ENCODE assay signal across 8 cellular contexts in the genomic region with DNA sequence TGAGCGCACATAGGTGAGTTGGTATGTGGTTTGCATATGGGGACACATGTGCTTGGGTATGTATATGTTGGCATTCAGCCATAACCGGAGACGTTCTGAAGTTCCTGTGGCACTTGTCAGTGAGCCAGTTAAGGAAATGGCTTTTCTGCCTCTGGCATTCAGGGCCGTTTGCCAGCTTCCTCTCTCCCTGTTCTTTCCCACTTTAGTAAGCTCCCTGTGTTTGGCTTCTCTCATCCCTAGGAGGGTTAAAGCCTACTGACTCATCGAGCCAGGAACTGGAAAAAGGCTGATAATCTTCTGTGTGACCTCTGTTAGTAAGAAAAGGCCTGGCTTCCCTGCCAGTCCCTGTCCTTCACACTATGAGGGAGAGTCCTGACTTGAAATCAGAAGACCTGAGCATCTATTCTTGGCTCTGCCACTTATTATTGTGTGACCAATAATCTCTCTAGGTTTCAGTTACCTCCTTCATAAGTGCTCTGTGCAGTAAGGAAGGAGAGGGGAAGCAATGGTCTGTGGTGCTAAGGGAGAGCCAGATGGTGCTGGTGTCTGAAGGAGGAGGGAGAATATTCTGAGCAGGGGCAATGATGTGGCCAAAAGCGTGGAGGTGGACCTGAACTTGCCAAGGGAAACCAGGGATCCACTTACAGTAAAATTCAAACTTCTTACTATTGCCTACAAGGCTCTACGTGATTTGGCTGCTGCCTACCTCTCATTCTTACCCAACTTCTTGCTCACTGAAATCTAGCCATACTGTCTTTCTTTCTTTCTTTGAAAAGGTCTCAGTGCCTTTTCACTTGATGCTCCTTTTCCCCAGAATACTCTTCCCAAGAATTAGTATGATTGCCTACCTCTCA.
A peak's percentile ranks its signal among the peaks of the same experiment; 100 is the strongest.
DNase-seq lines count a peak whose midpoint lies in the region; ATAC-seq and TF ChIP-seq lines count a peak whose summit lies in the region.

No MANE protein-coding gene starts in this region.

- peaks cover 0 to 4% (median 0%) of the 10 kb centered on the region in 5 donors for H3K36me3 ChIP-seq in subcutaneous abdominal adipose tissue (ENCODE audit: control insufficient read depth in 5 of 5, insufficient read depth in 5 of 5, low read length in 5 of 5)

- TF ChIP-seq CTCF in C4-2B (conservative IDR thresholded peaks at IDR 0.05), result no peak

- no peaks in the 10 kb centered on the region for H3K9me3 Mint-ChIP-seq in activated naive CD8-positive, alpha-beta T cell treated with anti-CD3 and anti-CD28 coated beads, Interleukin-2, amount 50 U/mL, for 24 hours

- H3K9ac ChIP-seq in subcutaneous abdominal adipose tissue (ENCODE audit: low read length in 5 of 5), result peak overlapping the region in 3 of 5 donors; percentile 12 to 57 (median 30)

- ATAC-seq in activated naive CD8-positive, alpha-beta T cell treated with anti-CD3 and anti-CD28 coated beads, Interleukin-2, amount 50 U/mL, for 24 hours, result no peak
- no peak for ATAC-seq in GM19463 (IDR thresholded peaks at IDR 0.05; ENCODE audit: unreplicated experiment)

- no peak overlapping the region for H3K4me3 Mint-ChIP-seq in activated naive CD8-positive, alpha-beta T cell treated with anti-CD3 and anti-CD28 coated beads, Interleukin-2, amount 50 U/mL, for 24 hours

- H3K4me1 ChIP-seq in subcutaneous abdominal adipose tissue (ENCODE audit: control insufficient read depth in 5 of 5, insufficient read depth in 5 of 5, low read length in 5 of 5), result peaks cover 6 to 51% (median 40%) of the 10 kb centered on the region in 5 donors

- no peaks in the 10 kb centered on the region for H3K9me3 ChIP-seq in subcutaneous abdominal adipose tissue (ENCODE audit: control insufficient read depth in 5 of 5, low read length in 5 of 5)

- no peaks in the 10 kb centered on the region for H3K27me3 ChIP-seq in subcutaneous abdominal adipose tissue (ENCODE audit: control insufficient read depth in 5 of 5, insufficient read depth in 4 of 5, low read length in 5 of 5)

- H3K4me3 ChIP-seq in subcutaneous abdominal adipose tissue (ENCODE audit: low read depth in 1 of 5, low read length in 5 of 5), result no peak overlapping the region

- DNase-seq in NCI-H1105 (lab: John Stamatoyannopoulos, UW) (peak; percentile 55), hepatic stellate cell (ENCODE audit: low spot score) (peak; percentile 89)
- DNase-seq in activated naive CD8-positive, alpha-beta T cell treated with anti-CD3 and anti-CD28 coated beads, Interleukin-2, amount 50 U/mL, for 24 hours, result no peak
- no peak for DNase-seq in stimulated activated CD4-positive, alpha-beta T cell treated with anti-CD3 and anti-CD28 coated beads, Interleukin-4, amount 100 ng/mL, for 24 hours

- no peak overlapping the region for H3K27ac Mint-ChIP-seq in activated naive CD8-positive, alpha-beta T cell treated with anti-CD3 and anti-CD28 coated beads, Interleukin-2, amount 50 U/mL, for 24 hours

- H3K36me3 Mint-ChIP-seq in activated naive CD8-positive, alpha-beta T cell treated with anti-CD3 and anti-CD28 coated beads, Interleukin-2, amount 50 U/mL, for 24 hours (ENCODE audit: low read depth), result no peaks in the 10 kb centered on the region

- no peaks in the 10 kb centered on the region for H3K27me3 Mint-ChIP-seq in activated naive CD8-positive, alpha-beta T cell treated with anti-CD3 and anti-CD28 coated beads, Interleukin-2, amount 50 U/mL, for 24 hours

- H3K4me1 Mint-ChIP-seq in activated naive CD8-positive, alpha-beta T cell treated with anti-CD3 and anti-CD28 coated beads, Interleukin-2, amount 50 U/mL, for 24 hours, result peaks cover 3% of the 10 kb centered on the region

- H3K27ac ChIP-seq in C4-2B, result peak overlapping the region; percentile 74
- peak overlapping the region; percentile 13 for H3K27ac ChIP-seq in angular gyrus (ENCODE audit: low read depth, low read length)
- H3K27ac ChIP-seq in subcutaneous abdominal adipose tissue (ENCODE audit: low read depth, low read length), result peak overlapping the region; percentile 51

Comparison
In these comparisons a context has a peak if more than half of its experiments do, and no peak if none do; other contexts are left out.
1. H3K27ac ChIP-seq: peak in every context shown above with its lines; median percentile 74 in C4-2B; 51 in subcutaneous abdominal adipose tissue; 13 in angular gyrus.
2. DNase-seq: peak in NCI-H1105 (single experiment) and hepatic stellate cell (single experiment); none in activated naive CD8-positive, alpha-beta T cell treated with anti-CD3 and anti-CD28 coated beads, Interleukin-2, amount 50 U/mL, for 24 hours (single experiment) and stimulated activated CD4-positive, alpha-beta T cell treated with anti-CD3 and anti-CD28 coated beads, Interleukin-4, amount 100 ng/mL, for 24 hours (single experiment).